In the genomic region with DNA sequence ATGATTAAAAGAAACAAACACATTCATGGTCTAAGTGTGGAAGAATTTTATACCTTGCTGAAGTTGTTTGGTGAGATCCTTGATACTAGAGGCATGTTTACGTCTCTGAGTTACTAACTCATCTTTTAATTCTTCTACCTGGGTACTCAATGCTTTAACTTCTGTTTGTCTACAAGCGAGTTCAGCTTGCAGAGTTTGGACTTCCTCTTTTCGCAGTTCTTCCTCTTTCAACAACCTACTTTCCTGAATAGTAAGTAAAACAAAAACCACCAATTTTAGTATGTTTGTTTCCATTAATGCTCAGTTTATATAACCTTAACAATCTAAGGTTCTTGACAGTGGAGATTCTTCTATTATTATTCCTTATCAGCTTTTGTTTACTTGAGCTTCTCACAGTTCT, we compare ENCODE assay signal across 12 cellular contexts.
DNase-seq lines count a peak whose midpoint lies in the region; ATAC-seq lines count a peak whose summit lies in the region.
"Had no signal": no experiment of that assay in that cellular context is flagged by ENCODE, and none has a peak within 500 bp of the region (broad histone marks: within the 10 kb centered on the region; RNA-seq: fewer than 3 reads in every experiment).

No MANE protein-coding gene starts in this region.

- DNase-seq in Ammon's horn (ENCODE audit: low spot score) (peak; percentile 28), NOMO-1 treated with dmso at 0.1 percent for 144 hours (lab: John Stamatoyannopoulos, UW; ENCODE audit: unreplicated experiment) (peak; percentile 6), T-helper 9 cell (no peak), NCI-H1436 treated with DMSO at 0.1 percent for 48 hours (lab: John Stamatoyannopoulos, UW) (no peak), 8988T (no peak)
- DNase-seq in activated CD8-positive, alpha-beta memory T cell treated with anti-CD3 and anti-CD28 coated beads, Interleukin-2, amount 50 U/mL, for 4 hours = no peak
- DNase-seq: immature natural killer cell; naive thymus-derived CD4-positive, alpha-beta T cell; NCI-H446 treated with DMSO at 0.1 percent for 48 hours had no signal

- ATAC-seq in GM19035 (IDR thresholded peaks at IDR 0.05; ENCODE audit: unreplicated experiment) (peak; percentile 77), HG02870 (IDR thresholded peaks at IDR 0.05; ENCODE audit: unreplicated experiment) (peak; percentile 72)
- ATAC-seq: esophagus mucosa; naive thymus-derived CD4-positive, alpha-beta T cell had no signal

Comparison
In these comparisons a context has a peak if more than half of its experiments do, and no peak if none do; other contexts are left out.
1. DNase-seq: peak in Ammon's horn (single experiment) and NOMO-1 treated with dmso at 0.1 percent for 144 hours (single experiment); none in T-helper 9 cell (single experiment), NCI-H1436 treated with DMSO at 0.1 percent for 48 hours (single experiment), 8988T (single experiment) and activated CD8-positive, alpha-beta memory T cell treated with anti-CD3 and anti-CD28 coated beads, Interleukin-2, amount 50 U/mL, for 4 hours (single experiment).